Comparison of ENCODE assay signal across 22 cellular contexts in the genomic region with DNA sequence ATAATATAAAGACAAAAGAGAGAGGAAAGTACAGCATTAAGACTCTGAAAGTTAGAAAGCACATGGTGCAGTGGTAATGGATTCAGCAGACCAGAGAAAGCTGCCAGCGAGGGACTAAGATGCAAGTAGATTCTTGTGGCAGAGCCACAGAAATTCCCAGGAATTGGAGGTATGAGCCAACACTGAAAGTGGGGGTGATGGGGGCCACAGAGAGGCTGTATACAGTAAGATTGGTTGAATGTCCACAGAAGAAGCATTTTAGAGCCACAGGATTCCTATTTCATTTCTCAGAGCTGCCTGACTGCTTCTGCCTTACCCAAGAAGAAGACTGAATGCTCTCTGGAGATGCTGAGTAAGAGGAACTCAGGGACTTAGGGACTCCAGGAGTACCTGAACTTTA.
"Had no signal": no experiment of that assay in that cellular context is flagged by ENCODE, and none has a peak within 500 bp of the region (broad histone marks: within the 10 kb centered on the region; RNA-seq: fewer than 3 reads in every experiment).

No MANE protein-coding gene starts in this region.

- ATAC-seq: foreskin keratinocyte; left cardiac atrium; stimulated activated memory B cell treated with anti-CD40 and anti-IgM and Interleukin-4, amounts not matched to agents 10 μg/mL and 1 μg/mL and 100 μg/mL, for 72 hours had no signal

- DNase-seq: activated CD4-positive, alpha-beta memory T cell treated with anti-CD3 and anti-CD28 coated beads for 36 hours; activated naive CD4-positive, alpha-beta T cell treated with anti-CD3 and anti-CD28 coated beads, Interleukin-2, amount 50 U/mL, for 16 hours; activated T-cell treated with anti-CD3 and anti-CD28 coated beads, Interleukin-2, amount 50 U/mL, for 24 hours; adrenal gland; brain microvascular endothelial cell; effector memory CD4-positive, alpha-beta T cell; foreskin keratinocyte; head of caudate nucleus; immature natural killer cell; left cardiac atrium; naive B cell; ovary; sigmoid colon; stimulated activated CD4-positive, alpha-beta T cell treated with anti-CD3 and anti-CD28 coated beads, Interleukin-2, amount 100 ng/mL, for 48 hours; T-helper 1 cell; T1000; thyroid gland; uterus; WERI-Rb-1 had no signal

- H3K27ac Mint-ChIP-seq: activated CD4-positive, alpha-beta memory T cell treated with anti-CD3 and anti-CD28 coated beads for 36 hours; activated T-cell treated with anti-CD3 and anti-CD28 coated beads, Interleukin-2, amount 50 U/mL, for 24 hours; dendritic cell treated with granulocyte-macrophage colony-stimulating factor and Interleukin-4, amounts not matched to agents 40 ng/mL and 50 ng/mL, for 4 days; immature natural killer cell; naive B cell; stimulated activated memory B cell treated with anti-CD40 and anti-IgM and Interleukin-4, amounts not matched to agents 10 μg/mL and 1 μg/mL and 100 μg/mL, for 72 hours had no signal

- H3K27me3 Mint-ChIP-seq: dendritic cell treated with granulocyte-macrophage colony-stimulating factor and Interleukin-4, amounts not matched to agents 40 ng/mL and 50 ng/mL, for 4 days; naive B cell; stimulated activated memory B cell treated with anti-CD40 and anti-IgM and Interleukin-4, amounts not matched to agents 10 μg/mL and 1 μg/mL and 100 μg/mL, for 72 hours had no signal

- H3K9me3 Mint-ChIP-seq: activated T-cell treated with anti-CD3 and anti-CD28 coated beads, Interleukin-2, amount 50 U/mL, for 24 hours; central memory CD8-positive, alpha-beta T cell had no signal

- H3K4me1 Mint-ChIP-seq: central memory CD8-positive, alpha-beta T cell; immature natural killer cell; naive B cell; stimulated activated memory B cell treated with anti-CD40 and anti-IgM and Interleukin-4, amounts not matched to agents 10 μg/mL and 1 μg/mL and 100 μg/mL, for 72 hours had no signal

- H3K36me3 Mint-ChIP-seq: activated CD4-positive, alpha-beta memory T cell treated with anti-CD3 and anti-CD28 coated beads for 36 hours; immature natural killer cell; naive B cell; stimulated activated memory B cell treated with anti-CD40 and anti-IgM and Interleukin-4, amounts not matched to agents 10 μg/mL and 1 μg/mL and 100 μg/mL, for 72 hours had no signal

- H3K4me3 Mint-ChIP-seq: activated CD4-positive, alpha-beta memory T cell treated with anti-CD3 and anti-CD28 coated beads for 36 hours; activated T-cell treated with anti-CD3 and anti-CD28 coated beads, Interleukin-2, amount 50 U/mL, for 24 hours; central memory CD8-positive, alpha-beta T cell; dendritic cell treated with granulocyte-macrophage colony-stimulating factor and Interleukin-4, amounts not matched to agents 40 ng/mL and 50 ng/mL, for 4 days; immature natural killer cell; naive B cell; stimulated activated memory B cell treated with anti-CD40 and anti-IgM and Interleukin-4, amounts not matched to agents 10 μg/mL and 1 μg/mL and 100 μg/mL, for 72 hours had no signal
